8 cellular contexts compared by ENCODE assay signal in genomic region chr1:226827458-226827857, GRCh38. TPM values are rescaled to one million over a fixed set of nuclear protein-coding genes. Genes with fewer than 3 reads are reported as not detected.
A peak's percentile ranks its signal among the peaks of the same experiment; 100 is the strongest.
DNase-seq lines count a peak whose midpoint lies in the region; ATAC-seq and TF ChIP-seq lines count a peak whose summit lies in the region.

No MANE protein-coding gene starts in this region.

- H3K27ac Mint-ChIP-seq in activated CD8-positive, alpha-beta T cell treated with anti-CD3 and anti-CD28 coated beads for 36 hours = peak overlapping the region; percentile 93

- H3K27me3 Mint-ChIP-seq in activated CD8-positive, alpha-beta T cell treated with anti-CD3 and anti-CD28 coated beads for 36 hours = no peaks in the 10 kb centered on the region

- ATAC-seq in HG02852 (IDR thresholded peaks at IDR 0.05; ENCODE audit: unreplicated experiment) = peak; percentile 5
- peak; percentile 20 for ATAC-seq in activated CD8-positive, alpha-beta T cell treated with anti-CD3 and anti-CD28 coated beads for 36 hours
- peak; percentile 83 for ATAC-seq in Right ventricle myocardium superior (ENCODE audit: poor library complexity)
- no peak for ATAC-seq in HG02642 (IDR thresholded peaks at IDR 0.05; ENCODE audit: poor library complexity, unreplicated experiment)
- no peak for ATAC-seq in HG02623 (IDR thresholded peaks at IDR 0.05; ENCODE audit: unreplicated experiment)
- no peak for ATAC-seq in HG03108 (IDR thresholded peaks at IDR 0.05; ENCODE audit: unreplicated experiment)
- no peak for ATAC-seq in GM18868 (IDR thresholded peaks at IDR 0.05; ENCODE audit: unreplicated experiment)

- peak; percentile 14 for DNase-seq in activated CD8-positive, alpha-beta T cell treated with anti-CD3 and anti-CD28 coated beads for 36 hours
- peak; percentile 80 for DNase-seq in Right ventricle myocardium superior
- peak; percentile 16 for DNase-seq in stimulated activated CD4-positive, alpha-beta T cell treated with anti-CD3 and anti-CD28 coated beads, Interleukin-12 subunit alpha, Interleukin-12 subunit beta, amount 100 ng/mL, for 4 hours

- no peaks in the 10 kb centered on the region for H3K36me3 Mint-ChIP-seq in activated CD8-positive, alpha-beta T cell treated with anti-CD3 and anti-CD28 coated beads for 36 hours (ENCODE audit: low read depth)

- intact Hi-C loops in activated CD8-positive, alpha-beta T cell treated with anti-CD3 and anti-CD28 coated beads for 36 hours (cut with micrococcal nuclease) = loop anchor here (5.0 kb wide), 1 partner anchor 200 kb away; no protein-coding TSS in a partner anchor
- intact Hi-C loops in Right ventricle myocardium superior (cut with DNase I) = loop anchor here (2.0 kb wide), 1 partner anchor 193 kb away; no protein-coding TSS in a partner anchor

- CTCF ChIA-PET in activated CD8-positive, alpha-beta T cell treated with anti-CD3 and anti-CD28 coated beads for 36 hours (lab: Charles Lee) = interaction anchor here (1.0 to 8.0 kb wide), 16 partner anchors 10 to 276 kb away, joined by 3 to 73 read pairs (median 4); partner anchors contain the start of gene ITPKB

- peak overlapping the region; percentile 53 for H3K4me3 Mint-ChIP-seq in activated CD8-positive, alpha-beta T cell treated with anti-CD3 and anti-CD28 coated beads for 36 hours

- POLR2A ChIA-PET in activated CD8-positive, alpha-beta T cell treated with anti-CD3 and anti-CD28 coated beads for 36 hours (lab: Charles Lee) = interaction anchor here (0.7 to 2.0 kb wide), 5 partner anchors 165 to 201 kb away, joined by 3 to 5 read pairs (median 5); no protein-coding TSS in a partner anchor

- peaks cover 36% of the 10 kb centered on the region for H3K4me1 Mint-ChIP-seq in activated CD8-positive, alpha-beta T cell treated with anti-CD3 and anti-CD28 coated beads for 36 hours (ENCODE audit: low read depth)

- no peaks in the 10 kb centered on the region for H3K9me3 Mint-ChIP-seq in activated CD8-positive, alpha-beta T cell treated with anti-CD3 and anti-CD28 coated beads for 36 hours

- TF ChIP-seq CTCF in activated CD8-positive, alpha-beta T cell treated with anti-CD3 and anti-CD28 coated beads for 36 hours (IDR thresholded peaks at IDR 0.05) = no peak

RNA-seq across cellular contexts. Expression of gene PSEN2, which starts 43.0 kb away (rescaled TPM):
- 1 to 10 TPM; 2.5 to 6.2 TPM for total RNA-seq in activated CD8-positive, alpha-beta T cell treated with anti-CD3 and anti-CD28 coated beads for 36 hours
- 19.8 TPM for total RNA-seq in Right ventricle myocardium superior

Comparison
In these comparisons a context has a peak if more than half of its experiments do, and no peak if none do; other contexts are left out.
1. ATAC-seq: peak in HG02852 (single experiment), activated CD8-positive, alpha-beta T cell treated with anti-CD3 and anti-CD28 coated beads for 36 hours (single experiment) and Right ventricle myocardium superior (single experiment); none in HG02642 (single experiment), HG02623 (single experiment), HG03108 (single experiment) and GM18868 (single experiment).
2. DNase-seq: peak in every context shown above with its lines; median percentile 80 in Right ventricle myocardium superior; 16 in stimulated activated CD4-positive, alpha-beta T cell treated with anti-CD3 and anti-CD28 coated beads, Interleukin-12 subunit alpha, Interleukin-12 subunit beta, amount 100 ng/mL, for 4 hours; 14 in activated CD8-positive, alpha-beta T cell treated with anti-CD3 and anti-CD28 coated beads for 36 hours.